ENCODE assay signal across 8 cellular contexts in genomic region chr1:223670458-223671159, GRCh38. TPM values are rescaled to one million over a fixed set of nuclear protein-coding genes. Genes with fewer than 3 reads are reported as not detected.
DNase-seq lines count a peak whose midpoint lies in the region; FAIRE-seq and TF ChIP-seq lines count a peak whose summit lies in the region.

No MANE protein-coding gene starts in this region.

- DNase-seq in AG10803 (ENCODE audit: low read depth), result peak; percentile 40
- peak; percentile 8 for DNase-seq in OCI-LY7 (ENCODE audit: low spot score)
- DNase-seq in endothelial cell of umbilical vein (ENCODE audit: low read depth, low spot score), result peak; percentile 12
- DNase-seq in osteocyte (ENCODE audit: extremely low spot score, unreplicated experiment), result no peak
- no peak for DNase-seq in NCI-H2029 (lab: John Stamatoyannopoulos, UW)
- DNase-seq in NCI-H446 treated with DMSO at 0.1 percent for 48 hours (lab: John Stamatoyannopoulos, UW), result no peak
- no peak for DNase-seq in COR-L47 (lab: John Stamatoyannopoulos, UW)

- no peak overlapping the region for H3K4me3 ChIP-seq in AG10803 (ENCODE audit: low read length)
- H3K4me3 ChIP-seq in OCI-LY7 (ENCODE audit: low read depth, low read length, poor library complexity, severe bottlenecking), result no peak overlapping the region
- H3K4me3 ChIP-seq in endothelial cell of umbilical vein (replicated peaks in 1 of 3; ENCODE audit: insufficient read depth in 1 of 3, low read depth in 1 of 3, low read length in 3 of 3), result no peak overlapping the region

- H3K36me3 Mint-ChIP-seq in osteocyte (ENCODE audit: unreplicated experiment), result no peaks in the 10 kb centered on the region

- H2AFZ ChIP-seq in OCI-LY7 (ENCODE audit: low read length) (no peak overlapping the region), endothelial cell of umbilical vein (ENCODE audit: low read depth, low read length) (no peak overlapping the region)

- no peaks in the 10 kb centered on the region for H3K27me3 ChIP-seq in endothelial cell of umbilical vein (ENCODE audit: control insufficient read depth in 2 of 2, insufficient read depth in 2 of 2, low read length in 2 of 2)

- TF ChIP-seq POLR2A in endothelial cell of umbilical vein (IDR thresholded peaks at IDR 0.05; ENCODE audit: low read depth, low read length), result no peak

- intact Hi-C loops in OCI-LY7 (cut with micrococcal nuclease; ENCODE audit: unreplicated experiment) (no loop called here), endothelial cell of umbilical vein (cut with micrococcal nuclease) (no loop called here)

- H3K9me3 ChIP-seq in OCI-LY7 (ENCODE audit: low read length), result no peaks in the 10 kb centered on the region
- no peaks in the 10 kb centered on the region for H3K9me3 ChIP-seq in endothelial cell of umbilical vein (replicated peaks; ENCODE audit: control insufficient read depth, insufficient read depth, low read length)

- no peaks in the 10 kb centered on the region for H3K36me3 ChIP-seq in OCI-LY7 (ENCODE audit: insufficient read depth, low read length)
- no peaks in the 10 kb centered on the region for H3K36me3 ChIP-seq in endothelial cell of umbilical vein (ENCODE audit: control insufficient read depth in 2 of 2, extremely low read depth in 1 of 2, insufficient read depth in 2 of 2, low read length in 2 of 2)

- no peak overlapping the region for H3K4me3 Mint-ChIP-seq in osteocyte (ENCODE audit: unreplicated experiment)

- no peak overlapping the region for H3K9ac ChIP-seq in endothelial cell of umbilical vein (replicated peaks; ENCODE audit: extremely low read depth, insufficient read depth, low read length)

- H3K79me2 ChIP-seq in OCI-LY7 (ENCODE audit: insufficient read depth, low read depth, low read length), result no peaks in the 10 kb centered on the region
- no peaks in the 10 kb centered on the region for H3K79me2 ChIP-seq in endothelial cell of umbilical vein (ENCODE audit: control insufficient read depth, insufficient read depth, low read length)

- no peaks in the 10 kb centered on the region for H3K4me1 Mint-ChIP-seq in osteocyte (ENCODE audit: unreplicated experiment)

- TF ChIP-seq CTCF in AG10803 (conservative IDR thresholded peaks at IDR 0.05; ENCODE audit: low read length) (peak; percentile 47), GM12874 (IDR thresholded peaks at IDR 0.05; ENCODE audit: insufficient read depth, low read depth, low read length) (peak; percentile 70), OCI-LY7 (conservative IDR thresholded peaks at IDR 0.05; ENCODE audit: low read length) (peak; percentile 63), endothelial cell of umbilical vein (IDR thresholded peaks at IDR 0.05; ENCODE audit: extremely low read depth in 1 of 2, insufficient read depth in 1 of 2, low read depth in 1 of 2, low read length in 2 of 2) (peak; percentile 49 to 55), osteocyte (IDR thresholded peaks at IDR 0.05) (peak; percentile 26)

- H3K27me3 Mint-ChIP-seq in osteocyte (ENCODE audit: unreplicated experiment), result peaks cover 24% of the 10 kb centered on the region

- CTCF ChIA-PET in OCI-LY7 (lab: Charles Lee; ENCODE audit: unreplicated experiment), result no interaction called here
- CTCF ChIA-PET in endothelial cell of umbilical vein (lab: Charles Lee), result interaction anchor here (0.6 to 1.3 kb wide), 3 partner anchors 11 to 537 kb away, joined by 3 to 7 read pairs (median 3); no protein-coding TSS in a partner anchor

- H3K4me2 ChIP-seq in OCI-LY7 (ENCODE audit: low read length) (no peak overlapping the region), endothelial cell of umbilical vein (ENCODE audit: insufficient read depth, low read length) (no peak overlapping the region)

- POLR2A ChIA-PET in OCI-LY7 (lab: Charles Lee), result no interaction called here
- POLR2A ChIA-PET in endothelial cell of umbilical vein (lab: Charles Lee), result no interaction called here

- H3K4me1 ChIP-seq in OCI-LY7 (ENCODE audit: insufficient read depth, low read length, poor library complexity, severe bottlenecking), result no peaks in the 10 kb centered on the region
- H3K4me1 ChIP-seq in endothelial cell of umbilical vein (ENCODE audit: control insufficient read depth, extremely low read depth, insufficient read depth, low read length), result no peaks in the 10 kb centered on the region

- no peaks in the 10 kb centered on the region for H3K9me2 ChIP-seq in OCI-LY7 (ENCODE audit: insufficient read depth, low read length)

- H4K20me1 ChIP-seq in OCI-LY7 (ENCODE audit: insufficient read depth, low read length) (no peaks in the 10 kb centered on the region), endothelial cell of umbilical vein (replicated peaks; ENCODE audit: control insufficient read depth, extremely low read depth, insufficient read depth, low read length) (no peaks in the 10 kb centered on the region)

- H3K9me3 Mint-ChIP-seq in osteocyte (ENCODE audit: unreplicated experiment), result peaks cover 13% of the 10 kb centered on the region

- dilution Hi-C loops in endothelial cell of umbilical vein (cut with MboI; ENCODE audit: extremely low pct_ligation_motif_present, low sequenced_read_pairs), result no loop called here

- FAIRE-seq in endothelial cell of umbilical vein (lab: Jason Lieb, UNC), result peak; percentile 50

- H3K9me1 ChIP-seq in endothelial cell of umbilical vein (replicated peaks; ENCODE audit: control insufficient read depth, extremely low read depth, insufficient read depth, low read length), result no peaks in the 10 kb centered on the region

- no TSS peak for BruUV-seq in OCI-LY7 (replicated peaks; lab: Mats Ljungman, UMichigan)
- BruUV-seq in endothelial cell of umbilical vein (replicated peaks; lab: Mats Ljungman, UMichigan), result no TSS peak

- H3K27ac ChIP-seq in OCI-LY7 (ENCODE audit: low read depth, low read length, poor library complexity, severe bottlenecking) (no peak overlapping the region), endothelial cell of umbilical vein (ENCODE audit: insufficient read depth, low read depth, low read length) (no peak overlapping the region)

- no peak overlapping the region for H3K27ac Mint-ChIP-seq in osteocyte (ENCODE audit: unreplicated experiment)

TF ChIP-seq in endothelial cell of umbilical vein, 7 proteins besides CTCF, POLR2A, EP300 and RAD21:
- TF ChIP-seq GATA2 (IDR thresholded peaks at IDR 0.05; ENCODE audit: insufficient read depth, insufficient read length, low read depth, low read length) (peak; percentile 48), FOS (IDR thresholded peaks at IDR 0.05; ENCODE audit: borderline replicate concordance, insufficient read depth, low read length) (peak; percentile 38), JUN (IDR thresholded peaks at IDR 0.05; ENCODE audit: borderline replicate concordance, insufficient read depth, insufficient read length, low read depth) (no peak)

RNA-seq across cellular contexts. Expression of gene CAPN8, which starts 5.1 kb away (rescaled TPM):
- not detected in 2 replicates for total RNA-seq in OCI-LY7 (2014; rRNA removed; shearing (Covaris generic))
- not detected in 2 replicates for total RNA-seq in OCI-LY7 (2022)
- not detected in 2 replicates for total RNA-seq in endothelial cell of umbilical vein
- not detected in 2 replicates for polyA plus RNA-seq in endothelial cell of umbilical vein
- not detected in 2 replicates for polyA plus RNA-seq in endothelial cell of umbilical vein (2011; cell fraction: cytosol; rRNA removed)
- 0.07 and 0.25 TPM in 2 replicates for polyA plus RNA-seq in endothelial cell of umbilical vein (2011; cell fraction: nucleus; rRNA removed)
- not detected in 2 replicates for polyA plus RNA-seq in endothelial cell of umbilical vein (2012)
- polyA minus RNA-seq in endothelial cell of umbilical vein, result not detected in 2 replicates
- polyA minus RNA-seq in endothelial cell of umbilical vein (2011; cell fraction: cytosol; rRNA and poly(A)+ RNA removed), result not detected
- polyA minus RNA-seq in endothelial cell of umbilical vein (2011; cell fraction: nucleus; rRNA and poly(A)+ RNA removed), result not detected in 2 replicates
- not detected in 2 replicates for total RNA-seq in osteocyte

RNA-seq across cellular contexts. Expression of gene CAPN2, which starts 41.7 kb away (rescaled TPM):
- not detected in 2 replicates for total RNA-seq in OCI-LY7 (2014; rRNA removed; shearing (Covaris generic))
- total RNA-seq in OCI-LY7 (2022) (0.52 TPM in 1 of 2 replicates, not detected in the other), endothelial cell of umbilical vein (316 and 420 TPM in 2 replicates), osteocyte (271 and 278 TPM in 2 replicates)
- 82.0 and 110 TPM in 2 replicates for polyA plus RNA-seq in endothelial cell of umbilical vein
- polyA plus RNA-seq in endothelial cell of umbilical vein (2011; cell fraction: cytosol; rRNA removed), result 160 and 168 TPM in 2 replicates
- 332 and 370 TPM in 2 replicates for polyA plus RNA-seq in endothelial cell of umbilical vein (2011; cell fraction: nucleus; rRNA removed)
- 262 and 405 TPM in 2 replicates for polyA plus RNA-seq in endothelial cell of umbilical vein (2012)
- 205 and 211 TPM in 2 replicates for polyA minus RNA-seq in endothelial cell of umbilical vein
- 44.4 TPM for polyA minus RNA-seq in endothelial cell of umbilical vein (2011; cell fraction: cytosol; rRNA and poly(A)+ RNA removed)
- 100 and 114 TPM in 2 replicates for polyA minus RNA-seq in endothelial cell of umbilical vein (2011; cell fraction: nucleus; rRNA and poly(A)+ RNA removed)

Comparison
In these comparisons a context has a peak if more than half of its experiments do, and no peak if none do; other contexts are left out.
1. DNase-seq: peak in AG10803 (single experiment), OCI-LY7 (single experiment) and endothelial cell of umbilical vein (single experiment); none in osteocyte (single experiment), NCI-H2029 (single experiment), NCI-H446 treated with DMSO at 0.1 percent for 48 hours (single experiment) and COR-L47 (single experiment).
2. RNA of gene CAPN2, which starts 41.7 kb away (total RNA-seq): 316 to 420 TPM in endothelial cell of umbilical vein and 271 to 278 TPM in osteocyte; 0.52 TPM in OCI-LY7; every median in the first group is over 100 times any median in the second.
3. Peak in every context shown above with its lines, with median percentiles within 50 percentile points of each other: CTCF ChIP-seq.